In genomic region chr7:78226059-78226658, GRCh38 we compare ENCODE assay signal across 8 cellular contexts.
DNase-seq lines count a peak whose midpoint lies in the region; ATAC-seq and TF ChIP-seq lines count a peak whose summit lies in the region.

No MANE protein-coding gene starts in this region.

- DNase-seq in cardiac muscle cell (ENCODE audit: low read depth in 1 of 2, low spot score in 1 of 2): peak in 1 of 2 donors; percentile 51
- no peak for DNase-seq in right atrium auricular region (ENCODE audit: low spot score)
- DNase-seq in NCI-H345 (lab: John Stamatoyannopoulos, UW): peak; percentile 77
- peak; percentile 18 to 51 (median 38) for DNase-seq in body of pancreas
- peak; percentile 16 for DNase-seq in mesenchymal stem cell
- no peak for DNase-seq in GDM1 (lab: John Stamatoyannopoulos, UW)
- DNase-seq in ureter (ENCODE audit: low spot score): no peak

- no peak overlapping the region for H3K4ac ChIP-seq in mesenchymal stem cell (ENCODE audit: low read depth in 1 of 2, low read length in 2 of 2)

- H2AFZ ChIP-seq in mesenchymal stem cell (ENCODE audit: low read depth, low read length): no peak overlapping the region

- no peak overlapping the region for H3K4me3 ChIP-seq in cardiac muscle cell
- H3K4me3 ChIP-seq in right atrium auricular region: no peak overlapping the region
- no peak overlapping the region for H3K4me3 ChIP-seq in body of pancreas
- H3K4me3 ChIP-seq in mesenchymal stem cell (ENCODE audit: insufficient read depth in 1 of 2, low read depth in 1 of 2, low read length in 2 of 2): no peak overlapping the region

- no peak overlapping the region for H2BK5ac ChIP-seq in mesenchymal stem cell (ENCODE audit: low read depth, low read length, poor library complexity, severe bottlenecking)

- no peaks in the 10 kb centered on the region for H3K36me3 ChIP-seq in cardiac muscle cell
- H3K36me3 ChIP-seq in right atrium auricular region: no peaks in the 10 kb centered on the region
- no peaks in the 10 kb centered on the region for H3K36me3 ChIP-seq in body of pancreas (replicated peaks in 1 of 2; ENCODE audit: insufficient read depth in 1 of 2, low read depth in 2 of 2)
- H3K36me3 ChIP-seq in mesenchymal stem cell (ENCODE audit: control insufficient read depth in 1 of 2, insufficient read depth in 2 of 2, low read depth in 1 of 2, low read length in 2 of 2): no peaks in the 10 kb centered on the region

- peak; percentile 47 for TF ChIP-seq CTCF in cardiac muscle cell (IDR thresholded peaks at IDR 0.05; ENCODE audit: low read depth, low read length)
- peak in 1 of 2 donors; percentile 38 for TF ChIP-seq CTCF in right atrium auricular region (IDR thresholded peaks at IDR 0.05)
- TF ChIP-seq CTCF in body of pancreas (IDR thresholded peaks at IDR 0.05): peak in 4 of 7 experiments; percentile 11 to 27 (median 15)

- H3K27ac ChIP-seq in cardiac muscle cell: no peak overlapping the region
- no peak overlapping the region for H3K27ac ChIP-seq in right atrium auricular region
- H3K27ac ChIP-seq in body of pancreas: no peak overlapping the region
- H3K27ac ChIP-seq in mesenchymal stem cell (ENCODE audit: low read length, poor library complexity, severe bottlenecking): no peak overlapping the region

- H2BK12ac ChIP-seq in mesenchymal stem cell (ENCODE audit: low read length in 2 of 2): no peak overlapping the region

- no peaks in the 10 kb centered on the region for H3K79me1 ChIP-seq in mesenchymal stem cell (replicated peaks; ENCODE audit: low read length, poor library complexity, severe bottlenecking)

- no peak for ATAC-seq in body of pancreas
- no peak for ATAC-seq in HG02588 (IDR thresholded peaks at IDR 0.05; ENCODE audit: unreplicated experiment)

- no peak overlapping the region for H3K9ac ChIP-seq in mesenchymal stem cell (ENCODE audit: low read length)

- H4K91ac ChIP-seq in mesenchymal stem cell (ENCODE audit: low read length): no peak overlapping the region

- H3K4me1 ChIP-seq in cardiac muscle cell (ENCODE audit: low read depth): peaks cover 12% of the 10 kb centered on the region
- H3K4me1 ChIP-seq in right atrium auricular region: no peaks in the 10 kb centered on the region
- H3K4me1 ChIP-seq in body of pancreas: no peaks in the 10 kb centered on the region
- H3K4me1 ChIP-seq in mesenchymal stem cell (ENCODE audit: control insufficient read depth, insufficient read depth, low read depth, low read length): no peaks in the 10 kb centered on the region

- 40 to 52% methylated on average over 9 of the region's 9 CpGs for WGBS in body of pancreas, 2 donors
- 71% methylated on average over 9 of the region's 9 CpGs for WGBS in mesenchymal stem cell

- H3K14ac ChIP-seq in mesenchymal stem cell (ENCODE audit: low read length in 2 of 2): no peak overlapping the region

- H3K27me3 ChIP-seq in cardiac muscle cell (no peaks in the 10 kb centered on the region), right atrium auricular region (no peaks in the 10 kb centered on the region), body of pancreas (no peaks in the 10 kb centered on the region), mesenchymal stem cell (ENCODE audit: control insufficient read depth in 1 of 2, insufficient read depth in 1 of 2, low read length in 2 of 2) (no peaks in the 10 kb centered on the region)

- H2AK5ac ChIP-seq in mesenchymal stem cell (ENCODE audit: low read length, severe bottlenecking): no peak overlapping the region

- intact Hi-C loops in body of pancreas (cut with DNase I): no loop called here

- H2BK15ac ChIP-seq in mesenchymal stem cell (ENCODE audit: low read depth, poor library complexity, severe bottlenecking): no peak overlapping the region

- no peak overlapping the region for H3K4me2 ChIP-seq in mesenchymal stem cell (ENCODE audit: low read length, poor library complexity, severe bottlenecking)

- no peak overlapping the region for H2BK120ac ChIP-seq in mesenchymal stem cell (ENCODE audit: low read depth, low read length)

- H4K8ac ChIP-seq in mesenchymal stem cell (ENCODE audit: low read length): no peak overlapping the region

- no peaks in the 10 kb centered on the region for H3K9me3 ChIP-seq in cardiac muscle cell (ENCODE audit: low read depth)
- no peaks in the 10 kb centered on the region for H3K9me3 ChIP-seq in right atrium auricular region
- H3K9me3 ChIP-seq in body of pancreas: no peaks in the 10 kb centered on the region
- no peaks in the 10 kb centered on the region for H3K9me3 ChIP-seq in mesenchymal stem cell (ENCODE audit: control insufficient read depth, low read length)

- TF ChIP-seq POLR2A in body of pancreas (IDR thresholded peaks at IDR 0.05): no peak

- H3K18ac ChIP-seq in mesenchymal stem cell (ENCODE audit: low read depth in 1 of 2, low read length in 2 of 2): no peak overlapping the region

- no peak overlapping the region for H3K23ac ChIP-seq in mesenchymal stem cell (ENCODE audit: low read length in 2 of 2)

Comparison
In these comparisons a context has a peak if more than half of its experiments do, and no peak if none do; other contexts are left out.
1. DNase-seq: peak in NCI-H345 (single experiment), body of pancreas (4 of 4) and mesenchymal stem cell (single experiment); none in right atrium auricular region (single experiment), GDM1 (single experiment) and ureter (single experiment).